Comparison of ENCODE assay signal across 17 cellular contexts in genomic region chr6:958531-958930, GRCh38.
DNase-seq lines count a peak whose midpoint lies in the region; ATAC-seq and TF ChIP-seq lines count a peak whose summit lies in the region.
"Had no signal": no experiment of that assay in that cellular context is flagged by ENCODE, and none has a peak within 500 bp of the region (broad histone marks: within the 10 kb centered on the region; RNA-seq: fewer than 3 reads in every experiment).

No MANE protein-coding gene starts in this region.

- peak; percentile 82 for DNase-seq in D341Med (ENCODE audit: low spot score)
- peak; percentile 44 for DNase-seq in LHCN-M2 (ENCODE audit: low read depth)
- DNase-seq in astrocyte of the spinal cord (ENCODE audit: low read depth, low spot score) = peak; percentile 80
- DNase-seq in mesendoderm = peak; percentile 26
- DNase-seq in activated T-cell treated with anti-CD3 and anti-CD28 coated beads, Interleukin-2, amount 50 U/mL, for 4 hours = no peak
- no peak for DNase-seq in ureter (ENCODE audit: low spot score)
- DNase-seq in effector CD8-positive, alpha-beta T cell (lab: John Stamatoyannopoulos, UW) = no peak
- DNase-seq: activated CD4-positive, CD25-positive, alpha-beta regulatory T cell treated with anti-CD3 and anti-CD28 coated beads, Interleukin-2, amount 50 U/mL, for 72 hours; activated T-cell treated with anti-CD3 and anti-CD28 coated beads, Interleukin-2, amount 50 U/mL, for 72 hours; CD4-positive, alpha-beta memory T cell; mucosa of descending colon; NCI-H1417 treated with DMSO at 0.1 percent for 48 hours; NCI-H526 treated with DMSO at 0.1 percent for 48 hours; SJCRH30; stimulated activated CD4-positive, alpha-beta T cell treated with anti-CD3 and anti-CD28 coated beads, Interleukin-4, amount 100 ng/mL, for 24 hours; stimulated activated naive CD4-positive, alpha-beta T cell treated with Interleukin-2 at 50 U/mL for 16 hours had no signal

- no peak overlapping the region for H2BK15ac ChIP-seq in mesendoderm (replicated peaks; ENCODE audit: low read depth)

- no peaks in the 10 kb centered on the region for H3K9me3 Mint-ChIP-seq in activated T-cell treated with anti-CD3 and anti-CD28 coated beads, Interleukin-2, amount 50 U/mL, for 4 hours
- H3K9me3 Mint-ChIP-seq: activated T-cell treated with anti-CD3 and anti-CD28 coated beads, Interleukin-2, amount 50 U/mL, for 72 hours; CD4-positive, alpha-beta memory T cell had no signal

- in situ Hi-C loops in astrocyte of the spinal cord (cut with HindIII; ENCODE audit: low sequenced_read_pairs) = no loop called here

- no peaks in the 10 kb centered on the region for H3K79me2 ChIP-seq in mesendoderm (ENCODE audit: control insufficient read depth, insufficient read depth, low read length)

- H3K4me1 Mint-ChIP-seq in activated T-cell treated with anti-CD3 and anti-CD28 coated beads, Interleukin-2, amount 50 U/mL, for 4 hours (ENCODE audit: low read depth) = no peaks in the 10 kb centered on the region
- H3K4me1 Mint-ChIP-seq: CD4-positive, alpha-beta memory T cell had no signal

- H3K27ac ChIP-seq in mesendoderm (ENCODE audit: low read depth, low read length) = no peak overlapping the region
- H3K27ac ChIP-seq: SJCRH30 had no signal

- H3K18ac ChIP-seq in mesendoderm (ENCODE audit: low read length) = no peak overlapping the region

- H2AK5ac ChIP-seq in mesendoderm (ENCODE audit: low read length) = no peak overlapping the region

- H4K5ac ChIP-seq in mesendoderm (ENCODE audit: low read length) = no peak overlapping the region

- no peaks in the 10 kb centered on the region for H3K79me1 ChIP-seq in mesendoderm (ENCODE audit: low read length)

- no peak overlapping the region for H3K4me3 Mint-ChIP-seq in activated T-cell treated with anti-CD3 and anti-CD28 coated beads, Interleukin-2, amount 50 U/mL, for 4 hours
- H3K4me3 Mint-ChIP-seq: activated T-cell treated with anti-CD3 and anti-CD28 coated beads, Interleukin-2, amount 50 U/mL, for 72 hours; CD4-positive, alpha-beta memory T cell had no signal

- H2BK120ac ChIP-seq in mesendoderm (ENCODE audit: low read depth, low read length) = no peak overlapping the region

- no CpG with 5 or more reads among the region's 6 CpGs for WGBS in mesendoderm (ENCODE audit: extremely low coverage, insufficient coverage, low lambda C conversion rate)

- ATAC-seq in HG03135 (IDR thresholded peaks at IDR 0.05; ENCODE audit: unreplicated experiment) = no peak
- ATAC-seq in activated T-cell treated with anti-CD3 and anti-CD28 coated beads, Interleukin-2, amount 50 U/mL, for 4 hours = no peak
- ATAC-seq: activated T-cell treated with anti-CD3 and anti-CD28 coated beads, Interleukin-2, amount 50 U/mL, for 72 hours; mucosa of descending colon had no signal

- no peak overlapping the region for H3K4ac ChIP-seq in mesendoderm (ENCODE audit: low read depth, low read length)

- H4K8ac ChIP-seq in mesendoderm (ENCODE audit: low read depth, low read length) = no peak overlapping the region

- TF ChIP-seq CTCF in astrocyte of the spinal cord (IDR thresholded peaks at IDR 0.05; ENCODE audit: low read depth, low read length) = no peak

- peaks cover 22% of the 10 kb centered on the region for H3K27me3 Mint-ChIP-seq in activated T-cell treated with anti-CD3 and anti-CD28 coated beads, Interleukin-2, amount 50 U/mL, for 4 hours (ENCODE audit: low read depth)

- H3K27me3 ChIP-seq in mesendoderm (ENCODE audit: insufficient read depth, low read length, poor library complexity) = no peaks in the 10 kb centered on the region
- H3K27me3 ChIP-seq: SJCRH30 had no signal

- H3K4me1 ChIP-seq in mesendoderm (ENCODE audit: control insufficient read depth, low read depth, low read length) = no peaks in the 10 kb centered on the region
- H3K4me1 ChIP-seq: SJCRH30 had no signal

- no peak overlapping the region for H3K4me3 ChIP-seq in astrocyte of the spinal cord (ENCODE audit: low read depth, low read length)
- no peak overlapping the region for H3K4me3 ChIP-seq in mesendoderm (ENCODE audit: low read length)
- H3K4me3 ChIP-seq: mucosa of descending colon, SJCRH30 had no signal

- H3K4me2 ChIP-seq in mesendoderm (ENCODE audit: low read length) = no peak overlapping the region

- H3K36me3 Mint-ChIP-seq in activated T-cell treated with anti-CD3 and anti-CD28 coated beads, Interleukin-2, amount 50 U/mL, for 4 hours (ENCODE audit: insufficient read depth) = no peaks in the 10 kb centered on the region
- H3K36me3 Mint-ChIP-seq: CD4-positive, alpha-beta memory T cell had no signal

- H2BK5ac ChIP-seq in mesendoderm (ENCODE audit: low read length) = no peak overlapping the region

- no peak overlapping the region for H3K56ac ChIP-seq in mesendoderm (ENCODE audit: low read length)

- H3K23ac ChIP-seq in mesendoderm (ENCODE audit: low read length) = no peak overlapping the region

- no peaks in the 10 kb centered on the region for H3K36me3 ChIP-seq in mesendoderm (ENCODE audit: control insufficient read depth, insufficient read depth, low read length)
- H3K36me3 ChIP-seq: SJCRH30 had no signal

- H3K9ac ChIP-seq in mesendoderm (ENCODE audit: low read length) = no peak overlapping the region

Comparison
In these comparisons a context has a peak if more than half of its experiments do, and no peak if none do; other contexts are left out.
1. DNase-seq: peak in D341Med (single experiment), LHCN-M2 (single experiment), astrocyte of the spinal cord (single experiment) and mesendoderm (single experiment); none in activated T-cell treated with anti-CD3 and anti-CD28 coated beads, Interleukin-2, amount 50 U/mL, for 4 hours (single experiment), ureter (single experiment) and effector CD8-positive, alpha-beta T cell (single experiment).